Comparison of ENCODE assay signal across 7 cellular contexts in genomic region chr12:116881325-116881866, GRCh38. TPM values are rescaled to one million over a fixed set of nuclear protein-coding genes. Genes with fewer than 3 reads are reported as not detected.
DNase-seq lines count a peak whose midpoint lies in the region; ATAC-seq, FAIRE-seq and TF ChIP-seq lines count a peak whose summit lies in the region.

Gene HRK (minus strand): TSS chr12:116881441. CDS start chr12:116881307, 134 bp downstream.

- intact Hi-C loops in activated B cell treated with CpG ODN at 0.5 μM for 24 hours (cut with micrococcal nuclease) = loop anchor here (1.0 to 5.0 kb wide), 6 partner anchors 20 to 1136 kb away; partner anchors contain the start of genes RFC5, RNFT2 and SPRING1

- ATAC-seq in HG03175 (IDR thresholded peaks at IDR 0.05; ENCODE audit: unreplicated experiment) (peak; percentile 13), activated B cell treated with CpG ODN at 0.5 μM for 24 hours (ENCODE audit: low read depth) (peak; percentile 18), GM21367 (IDR thresholded peaks at IDR 0.05; ENCODE audit: unreplicated experiment) (no peak), HG02938 (IDR thresholded peaks at IDR 0.05; ENCODE audit: unreplicated experiment) (no peak)

- no peak within 1 kb of the TSS for H2AFZ ChIP-seq in keratinocyte (ENCODE audit: control insufficient read depth, low read length)

- dilution Hi-C loops in keratinocyte (cut with MboI; ENCODE audit: extremely low pct_ligation_motif_present, low sequenced_read_pairs) = no loop called here

- no peaks in the 10 kb centered on the region for H3K9me1 ChIP-seq in keratinocyte (ENCODE audit: control insufficient read depth, extremely low read depth, insufficient read depth, low read length)

- CTCF ChIA-PET in activated B cell treated with CpG ODN at 0.5 μM for 24 hours (lab: Charles Lee) = interaction anchor here (0.8 to 2.7 kb wide), 5 partner anchors 23 to 178 kb away, joined by 3 to 26 read pairs (median 5); no protein-coding TSS in a partner anchor

- no peaks in the 10 kb centered on the region for H3K9me3 ChIP-seq in keratinocyte (ENCODE audit: control insufficient read depth, low read depth, low read length)

- peak within 1 kb of the TSS; percentile 15 to 51 (median 43) for H3K4me3 ChIP-seq in keratinocyte (ENCODE audit: control insufficient read depth in 2 of 3, extremely low read depth in 1 of 3, insufficient read depth in 2 of 3, low read depth in 1 of 3, low read length in 3 of 3)

- H3K9me3 Mint-ChIP-seq in activated B cell treated with CpG ODN at 0.5 μM for 24 hours = no peaks in the 10 kb centered on the region

- FAIRE-seq in GM12891 (lab: Jason Lieb, UNC) = no peak
- no peak for FAIRE-seq in keratinocyte (lab: Jason Lieb, UNC)

- no peak within 1 kb of the TSS for H3K27ac ChIP-seq in keratinocyte (ENCODE audit: control insufficient read depth, insufficient read depth, low read length)

- TF ChIP-seq POLR2A in GM12891 (IDR thresholded peaks at IDR 0.05; ENCODE audit: low read depth, low read length) = no peak

- H3K4me1 ChIP-seq in keratinocyte (ENCODE audit: control insufficient read depth, extremely low read depth, insufficient read depth, low read length) = peaks cover 11% of the 10 kb centered on the region

- peak within 1 kb of the TSS; percentile 85 for H3K4me3 Mint-ChIP-seq in activated B cell treated with CpG ODN at 0.5 μM for 24 hours

- H3K27me3 Mint-ChIP-seq in activated B cell treated with CpG ODN at 0.5 μM for 24 hours = peaks cover 35% of the 10 kb centered on the region

- H4K20me1 ChIP-seq in keratinocyte (ENCODE audit: control insufficient read depth, extremely low read depth, insufficient read depth, low read length) = no peaks in the 10 kb centered on the region

- no peaks in the 10 kb centered on the region for H3K36me3 Mint-ChIP-seq in activated B cell treated with CpG ODN at 0.5 μM for 24 hours (ENCODE audit: low read depth)

- peak within 1 kb of the TSS; percentile 86 for H3K4me2 ChIP-seq in keratinocyte (ENCODE audit: control insufficient read depth, extremely low read depth, insufficient read depth, low read depth, low read length)

- peaks cover 46% of the 10 kb centered on the region for H3K27me3 ChIP-seq in keratinocyte (ENCODE audit: control insufficient read depth, extremely low read depth, insufficient read depth, low read length)

- peak; percentile 19 for DNase-seq in GM12891 (ENCODE audit: insufficient read length, low spot score)
- no peak for DNase-seq in activated B cell treated with CpG ODN at 0.5 μM for 24 hours
- no peak for DNase-seq in keratinocyte (ENCODE audit: low read depth, low spot score)
- DNase-seq in occipital lobe (lab: John Stamatoyannopoulos, UW) = no peak

- H3K4me1 Mint-ChIP-seq in activated B cell treated with CpG ODN at 0.5 μM for 24 hours = peaks cover 46% of the 10 kb centered on the region

- H3K36me3 ChIP-seq in keratinocyte (ENCODE audit: control insufficient read depth in 2 of 2, extremely low read depth in 1 of 2, insufficient read depth in 2 of 2, low read length in 2 of 2) = no peaks in the 10 kb centered on the region

- H3K79me2 ChIP-seq in keratinocyte (ENCODE audit: control insufficient read depth, insufficient read depth, low read length) = no peaks in the 10 kb centered on the region

- H3K9ac ChIP-seq in keratinocyte (ENCODE audit: control insufficient read depth, extremely low read depth, insufficient read depth, low read length) = no peak within 1 kb of the TSS

- TF ChIP-seq CTCF in activated B cell treated with CpG ODN at 0.5 μM for 24 hours (IDR thresholded peaks at IDR 0.05) = no peak
- TF ChIP-seq CTCF in keratinocyte (optimal IDR thresholded peaks at IDR 0.05 in 1 of 3, IDR thresholded peaks at IDR 0.05 in 1 of 3, conservative IDR thresholded peaks at IDR 0.05 in 1 of 3; ENCODE audit: extremely low read depth in 1 of 3, insufficient read depth in 2 of 3, low read length in 3 of 3) = no peak

- H3K27ac Mint-ChIP-seq in activated B cell treated with CpG ODN at 0.5 μM for 24 hours = peak within 1 kb of the TSS; percentile 77

- POLR2A ChIA-PET in activated B cell treated with CpG ODN at 0.5 μM for 24 hours (lab: Charles Lee) = interaction anchor here (0.5 to 3.9 kb wide), 2 partner anchors 20 to 37 kb away, joined by 6 to 18 read pairs; no protein-coding TSS in a partner anchor

TF ChIP-seq in GM12891, 5 proteins besides CTCF, POLR2A, EP300 and RAD21:
- TF ChIP-seq TAF1 (IDR thresholded peaks at IDR 0.05; ENCODE audit: low read depth, low read length) = no peak
- no peak for TF ChIP-seq SPI1 (IDR thresholded peaks at IDR 0.05; ENCODE audit: low read depth, low read length)
- TF ChIP-seq POU2F2 (IDR thresholded peaks at IDR 0.05; ENCODE audit: low read depth, low read length) = no peak
- TF ChIP-seq PAX5 (IDR thresholded peaks at IDR 0.05; ENCODE audit: insufficient read depth, low read length, severe bottlenecking) = no peak
- no peak for TF ChIP-seq POLR2AphosphoS5 (IDR thresholded peaks at IDR 0.05; ENCODE audit: low read depth, low read length)

RNA-seq across cellular contexts. Expression of gene HRK, which starts in this region (rescaled TPM):
- 0.01 TPM for polyA plus RNA-seq in GM12891 (2012; ENCODE audit: low read depth, missing spikeins)
- total RNA-seq in activated B cell treated with CpG ODN at 0.5 μM for 24 hours (2.6 and 4.7 TPM in 2 replicates), occipital lobe (0.47 TPM)
- 0.01 to 0.03 TPM (median 0.03 TPM) in 3 replicates for polyA plus RNA-seq in keratinocyte
- not detected for polyA plus RNA-seq in keratinocyte (2011; ENCODE audit: low read depth)
- 0.02 and 0.05 TPM in 2 replicates for polyA plus RNA-seq in keratinocyte (2011; cell fraction: cytosol; rRNA removed)
- polyA plus RNA-seq in keratinocyte (2011; cell fraction: nucleus; rRNA removed) = 0.07 and 0.09 TPM in 2 replicates
- polyA plus RNA-seq in keratinocyte (2012; ENCODE audit: low replicate concordance) = 0.05 and 0.11 TPM in 2 replicates
- polyA minus RNA-seq in keratinocyte = 0.10 TPM in 1 of 3 replicates, not detected in the others
- polyA minus RNA-seq in keratinocyte (2011; cell fraction: cytosol; rRNA and poly(A)+ RNA removed) = not detected
- 0.11 TPM in 1 of 2 replicates, not detected in the other for polyA minus RNA-seq in keratinocyte (2011; cell fraction: nucleus; rRNA and poly(A)+ RNA removed)

Comparison
In these comparisons a context has a peak if more than half of its experiments do, and no peak if none do; other contexts are left out.
1. ATAC-seq: peak in HG03175 (single experiment) and activated B cell treated with CpG ODN at 0.5 μM for 24 hours (single experiment); none in GM21367 (single experiment) and HG02938 (single experiment).